Comparison of ENCODE assay signal across 11 cellular contexts in the genomic region with DNA sequence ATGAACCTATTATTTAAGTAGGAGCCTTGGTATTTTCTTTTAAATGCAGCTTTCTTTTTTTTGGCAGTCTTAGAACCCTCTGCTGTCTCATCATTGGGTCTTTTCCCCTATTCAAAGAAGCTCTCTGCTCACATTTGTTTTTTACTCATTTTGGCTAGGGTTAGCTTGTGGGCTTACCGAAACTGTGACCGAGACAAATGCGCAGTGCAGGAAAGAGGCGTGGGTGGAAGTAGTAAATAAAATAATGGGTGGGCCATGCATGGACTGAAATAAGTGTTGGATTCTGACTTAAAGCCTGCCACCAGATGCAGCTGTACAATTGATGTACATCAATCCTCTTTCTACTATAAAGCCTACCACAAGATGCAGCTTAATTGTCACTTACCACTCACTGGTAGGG.
"Had no signal": no experiment of that assay in that cellular context is flagged by ENCODE, and none has a peak within 500 bp of the region (broad histone marks: within the 10 kb centered on the region; RNA-seq: fewer than 3 reads in every experiment).

No MANE protein-coding gene starts in this region.

- H3K27ac Mint-ChIP-seq: activated naive CD8-positive, alpha-beta T cell treated with anti-CD3 and anti-CD28 coated beads, Interleukin-2, amount 10 ng/mL, durations not matched to agents 7 days and 5 days had no signal

- H3K27me3 Mint-ChIP-seq: activated naive CD8-positive, alpha-beta T cell treated with anti-CD3 and anti-CD28 coated beads, Interleukin-2, amount 10 ng/mL, durations not matched to agents 7 days and 5 days; central memory CD8-positive, alpha-beta T cell had no signal

- H3K4me3 Mint-ChIP-seq: activated naive CD8-positive, alpha-beta T cell treated with anti-CD3 and anti-CD28 coated beads, Interleukin-2, amount 10 ng/mL, durations not matched to agents 7 days and 5 days; central memory CD8-positive, alpha-beta T cell; neural crest cell had no signal

- H3K9me3 Mint-ChIP-seq: activated naive CD8-positive, alpha-beta T cell treated with anti-CD3 and anti-CD28 coated beads, Interleukin-2, amount 10 ng/mL, durations not matched to agents 7 days and 5 days; central memory CD8-positive, alpha-beta T cell; neural crest cell had no signal

- DNase-seq: activated naive CD8-positive, alpha-beta T cell treated with anti-CD3 and anti-CD28 coated beads, Interleukin-2, amount 10 ng/mL, durations not matched to agents 7 days and 5 days; anterior cingulate cortex; brain microvascular endothelial cell; islet precursor cell; mammary epithelial cell; right cardiac atrium; T-helper 9 cell had no signal

- ATAC-seq: esophagus mucosa, left lobe of liver, right cardiac atrium had no signal
